Comparison of ENCODE assay signal across 1 cellular context in genomic region chr19:1465191-1466016, GRCh38.
A peak's percentile ranks its signal among the peaks of the same experiment; 100 is the strongest.
TF ChIP-seq lines count a peak whose summit lies in the region.

No MANE protein-coding gene starts in this region.

TF ChIP-seq in WTC11, 78 proteins besides CTCF, POLR2A, EP300 and RAD21 (continued from another document and continues in another):
- TF ChIP-seq AFF4 (CRISPR knock-in tag; IDR thresholded peaks at IDR 0.05; ENCODE audit: borderline replicate concordance) (no peak), ZSCAN18 (CRISPR knock-in tag; IDR thresholded peaks at IDR 0.05) (no peak), MAX (CRISPR knock-in tag; IDR thresholded peaks at IDR 0.05) (peak; percentile 2; the same call in 1 of the 2 replicates), ZNF263 (CRISPR knock-in tag; IDR thresholded peaks at IDR 0.05; ENCODE audit: low read depth) (peak; percentile 57), ATF1 (CRISPR knock-in tag; IDR thresholded peaks at IDR 0.05) (no peak), MXD4 (CRISPR knock-in tag; IDR thresholded peaks at IDR 0.05; ENCODE audit: borderline replicate concordance) (no peak), HMGXB4 (CRISPR knock-in tag; IDR thresholded peaks at IDR 0.05) (peak; percentile 72; the same call in 1 of the 2 replicates), ZNF423 (CRISPR knock-in tag; IDR thresholded peaks at IDR 0.05) (peak; percentile 28; the same call in 1 of the 2 replicates), TP53 (CRISPR knock-in tag; IDR thresholded peaks at IDR 0.05) (peak; percentile 86; the same call in 1 of the 2 replicates), ZNF281 (CRISPR knock-in tag; IDR thresholded peaks at IDR 0.05) (no peak), FOXJ3 (CRISPR knock-in tag; IDR thresholded peaks at IDR 0.05; ENCODE audit: borderline replicate concordance) (no peak), MLX (CRISPR knock-in tag; IDR thresholded peaks at IDR 0.05) (no peak), ELF4 (CRISPR knock-in tag; IDR thresholded peaks at IDR 0.05; ENCODE audit: low read depth) (no peak), ZMAT4 (CRISPR knock-in tag; IDR thresholded peaks at IDR 0.05) (no peak), NR3C1 (CRISPR knock-in tag; conservative IDR thresholded peaks at IDR 0.05; ENCODE audit: low read depth) (peak; percentile 80; the same call in 1 of the 2 replicates), E2F5 (CRISPR knock-in tag; IDR thresholded peaks at IDR 0.05) (0 out of 2 replicates have a peak, but pooled peaks have one; percentile 21), GRHL2 (CRISPR knock-in tag; IDR thresholded peaks at IDR 0.05; ENCODE audit: insufficient replicate concordance, severe bottlenecking) (no peak), FOXP1 (CRISPR knock-in tag; IDR thresholded peaks at IDR 0.05; ENCODE audit: borderline replicate concordance) (no peak), CBFB (CRISPR knock-in tag; IDR thresholded peaks at IDR 0.05; ENCODE audit: low read depth) (peak; percentile 33; the same call in 1 of the 2 replicates), OVOL2 (CRISPR knock-in tag; IDR thresholded peaks at IDR 0.05; ENCODE audit: borderline replicate concordance) (no peak), NFE2L1 (CRISPR knock-in tag; IDR thresholded peaks at IDR 0.05) (no peak)
- TF ChIP-seq, protein P1, sequence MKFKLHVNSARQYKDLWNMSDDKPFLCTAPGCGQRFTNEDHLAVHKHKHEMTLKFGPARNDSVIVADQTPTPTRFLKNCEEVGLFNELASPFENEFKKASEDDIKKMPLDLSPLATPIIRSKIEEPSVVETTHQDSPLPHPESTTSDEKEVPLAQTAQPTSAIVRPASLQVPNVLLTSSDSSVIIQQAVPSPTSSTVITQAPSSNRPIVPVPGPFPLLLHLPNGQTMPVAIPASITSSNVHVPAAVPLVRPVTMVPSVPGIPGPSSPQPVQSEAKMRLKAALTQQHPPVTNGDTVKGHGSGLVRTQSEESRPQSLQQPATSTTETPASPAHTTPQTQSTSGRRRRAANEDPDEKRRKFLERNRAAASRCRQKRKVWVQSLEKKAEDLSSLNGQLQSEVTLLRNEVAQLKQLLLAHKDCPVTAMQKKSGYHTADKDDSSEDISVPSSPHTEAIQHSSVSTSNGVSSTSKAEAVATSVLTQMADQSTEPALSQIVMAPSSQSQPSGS (CRISPR knock-in tag; IDR thresholded peaks at IDR 0.05; ENCODE audit: borderline replicate concordance, low read depth) = no peak
- TF ChIP-seq, protein P2, sequence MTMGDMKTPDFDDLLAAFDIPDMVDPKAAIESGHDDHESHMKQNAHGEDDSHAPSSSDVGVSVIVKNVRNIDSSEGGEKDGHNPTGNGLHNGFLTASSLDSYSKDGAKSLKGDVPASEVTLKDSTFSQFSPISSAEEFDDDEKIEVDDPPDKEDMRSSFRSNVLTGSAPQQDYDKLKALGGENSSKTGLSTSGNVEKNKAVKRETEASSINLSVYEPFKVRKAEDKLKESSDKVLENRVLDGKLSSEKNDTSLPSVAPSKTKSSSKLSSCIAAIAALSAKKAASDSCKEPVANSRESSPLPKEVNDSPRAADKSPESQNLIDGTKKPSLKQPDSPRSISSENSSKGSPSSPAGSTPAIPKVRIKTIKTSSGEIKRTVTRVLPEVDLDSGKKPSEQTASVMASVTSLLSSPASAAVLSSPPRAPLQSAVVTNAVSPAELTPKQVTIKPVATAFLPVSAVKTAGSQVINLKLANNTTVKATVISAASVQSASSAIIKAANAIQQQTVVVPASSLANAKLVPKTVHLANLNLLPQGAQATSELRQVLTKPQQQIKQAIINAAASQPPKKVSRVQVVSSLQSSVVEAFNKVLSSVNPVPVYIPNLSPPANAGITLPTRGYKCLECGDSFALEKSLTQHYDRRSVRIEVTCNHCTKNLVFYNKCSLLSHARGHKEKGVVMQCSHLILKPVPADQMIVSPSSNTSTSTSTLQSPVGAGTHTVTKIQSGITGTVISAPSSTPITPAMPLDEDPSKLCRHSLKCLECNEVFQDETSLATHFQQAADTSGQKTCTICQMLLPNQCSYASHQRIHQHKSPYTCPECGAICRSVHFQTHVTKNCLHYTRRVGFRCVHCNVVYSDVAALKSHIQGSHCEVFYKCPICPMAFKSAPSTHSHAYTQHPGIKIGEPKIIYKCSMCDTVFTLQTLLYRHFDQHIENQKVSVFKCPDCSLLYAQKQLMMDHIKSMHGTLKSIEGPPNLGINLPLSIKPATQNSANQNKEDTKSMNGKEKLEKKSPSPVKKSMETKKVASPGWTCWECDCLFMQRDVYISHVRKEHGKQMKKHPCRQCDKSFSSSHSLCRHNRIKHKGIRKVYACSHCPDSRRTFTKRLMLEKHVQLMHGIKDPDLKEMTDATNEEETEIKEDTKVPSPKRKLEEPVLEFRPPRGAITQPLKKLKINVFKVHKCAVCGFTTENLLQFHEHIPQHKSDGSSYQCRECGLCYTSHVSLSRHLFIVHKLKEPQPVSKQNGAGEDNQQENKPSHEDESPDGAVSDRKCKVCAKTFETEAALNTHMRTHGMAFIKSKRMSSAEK (CRISPR knock-in tag; IDR thresholded peaks at IDR 0.05; ENCODE audit: borderline replicate concordance) = no peak
- TF ChIP-seq, protein P3, sequence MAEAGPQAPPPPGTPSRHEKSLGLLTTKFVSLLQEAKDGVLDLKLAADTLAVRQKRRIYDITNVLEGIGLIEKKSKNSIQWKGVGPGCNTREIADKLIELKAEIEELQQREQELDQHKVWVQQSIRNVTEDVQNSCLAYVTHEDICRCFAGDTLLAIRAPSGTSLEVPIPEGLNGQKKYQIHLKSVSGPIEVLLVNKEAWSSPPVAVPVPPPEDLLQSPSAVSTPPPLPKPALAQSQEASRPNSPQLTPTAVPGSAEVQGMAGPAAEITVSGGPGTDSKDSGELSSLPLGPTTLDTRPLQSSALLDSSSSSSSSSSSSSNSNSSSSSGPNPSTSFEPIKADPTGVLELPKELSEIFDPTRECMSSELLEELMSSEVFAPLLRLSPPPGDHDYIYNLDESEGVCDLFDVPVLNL (CRISPR knock-in tag; IDR thresholded peaks at IDR 0.05; ENCODE audit: borderline replicate concordance, low read depth) = no peak
- TF ChIP-seq, protein P4, sequence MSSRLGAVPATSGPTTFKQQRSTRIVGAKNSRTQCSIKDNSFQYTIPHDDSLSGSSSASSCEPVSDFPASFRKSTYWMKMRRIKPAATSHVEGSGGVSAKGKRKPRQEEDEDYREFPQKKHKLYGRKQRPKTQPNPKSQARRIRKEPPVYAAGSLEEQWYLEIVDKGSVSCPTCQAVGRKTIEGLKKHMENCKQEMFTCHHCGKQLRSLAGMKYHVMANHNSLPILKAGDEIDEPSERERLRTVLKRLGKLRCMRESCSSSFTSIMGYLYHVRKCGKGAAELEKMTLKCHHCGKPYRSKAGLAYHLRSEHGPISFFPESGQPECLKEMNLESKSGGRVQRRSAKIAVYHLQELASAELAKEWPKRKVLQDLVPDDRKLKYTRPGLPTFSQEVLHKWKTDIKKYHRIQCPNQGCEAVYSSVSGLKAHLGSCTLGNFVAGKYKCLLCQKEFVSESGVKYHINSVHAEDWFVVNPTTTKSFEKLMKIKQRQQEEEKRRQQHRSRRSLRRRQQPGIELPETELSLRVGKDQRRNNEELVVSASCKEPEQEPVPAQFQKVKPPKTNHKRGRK (CRISPR knock-in tag; IDR thresholded peaks at IDR 0.05; ENCODE audit: borderline replicate concordance) = no peak
